ENCODE assay signal across 8 cellular contexts in the genomic region with DNA sequence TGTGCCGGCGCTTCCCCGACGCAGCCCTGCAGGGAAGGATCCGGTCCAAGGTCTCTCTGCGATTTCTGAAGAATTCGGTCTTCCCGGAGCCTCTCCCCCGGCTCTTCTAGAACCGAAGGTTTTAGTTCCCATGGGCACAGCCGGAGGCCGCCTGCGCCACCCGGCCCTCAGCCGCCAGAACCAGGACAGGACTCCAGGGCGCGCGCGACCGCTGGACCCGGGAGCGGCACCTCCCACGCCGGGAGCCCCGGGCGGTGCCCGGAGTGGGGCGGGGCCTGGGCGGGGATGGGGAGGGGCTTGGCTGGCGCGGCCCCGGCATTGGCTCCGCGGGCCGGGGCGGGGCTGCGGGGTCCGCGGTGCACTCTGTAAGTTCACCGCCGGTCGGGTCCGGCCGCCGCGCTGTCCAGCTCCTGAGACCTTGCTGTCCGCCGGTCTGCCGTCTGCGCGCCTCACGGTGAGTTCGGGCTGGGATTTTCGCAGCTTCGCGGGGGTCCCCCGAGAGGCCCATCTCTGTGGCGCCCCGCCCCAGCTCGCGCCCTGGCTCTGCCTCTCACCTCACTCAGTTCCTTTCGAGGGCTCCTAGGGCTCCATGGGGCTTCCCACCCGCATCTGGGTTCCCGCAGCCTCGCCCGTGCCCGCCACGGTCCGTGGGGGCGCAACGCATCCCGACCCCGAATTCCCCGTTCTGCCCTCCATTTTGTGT. TPM values are rescaled to one million over a fixed set of nuclear protein-coding genes. Genes with fewer than 3 reads are reported as not detected.
DNase-seq lines count a peak whose midpoint lies in the region; ATAC-seq and TF ChIP-seq lines count a peak whose summit lies in the region.

A gene with protein sequence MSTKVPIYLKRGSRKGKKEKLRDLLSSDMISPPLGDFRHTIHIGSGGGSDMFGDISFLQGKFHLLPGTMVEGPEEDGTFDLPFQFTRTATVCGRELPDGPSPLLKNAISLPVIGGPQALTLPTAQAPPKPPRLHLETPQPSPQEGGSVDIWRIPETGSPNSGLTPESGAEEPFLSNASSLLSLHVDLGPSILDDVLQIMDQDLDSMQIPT (plus strand): TSS at position 366 of the 703 bp plus-strand sequence. CDS start 6,033 bp downstream, outside the sequence.

- peak within 1 kb of the TSS; percentile 75 to 93 (median 85) for H3K27ac ChIP-seq in Peyer's patch

- H3K9me3 ChIP-seq in Peyer's patch, result no peaks in the 10 kb centered on the region

- H3K9me3 Mint-ChIP-seq in natural killer cell treated with Interleukin-12 subunit alpha and Interleukin-12 subunit beta and Interleukin-15 and Interleukin-18, amount 100 ng/mL, for 72 hours, result no peaks in the 10 kb centered on the region

- H3K4me1 ChIP-seq in Peyer's patch, result peaks cover 0 to 64% (median 8%) of the 10 kb centered on the region in 4 donors

- H3K27ac Mint-ChIP-seq in natural killer cell treated with Interleukin-12 subunit alpha and Interleukin-12 subunit beta and Interleukin-15 and Interleukin-18, amount 100 ng/mL, for 72 hours, result peak within 1 kb of the TSS in 1 of 2 donors; percentile 51

- H3K36me3 ChIP-seq in Peyer's patch, result no peaks in the 10 kb centered on the region

- peak within 1 kb of the TSS; percentile 65 for H3K4me3 Mint-ChIP-seq in natural killer cell treated with Interleukin-12 subunit alpha and Interleukin-12 subunit beta and Interleukin-15 and Interleukin-18, amount 100 ng/mL, for 72 hours

- DNase-seq in C1 segment of cervical spinal cord (lab: John Stamatoyannopoulos, UW), result peak in 13 of 14 donors; percentile 60 to 95 (median 82)
- DNase-seq in HK-2 (ENCODE audit: unreplicated experiment), result peak; percentile 80
- peak; percentile 70 to 96 (median 93) for DNase-seq in Peyer's patch
- DNase-seq in activated T-helper 9 cell treated with anti-CD3 and anti-CD28 coated beads, Interleukin-2, amount 50 U/mL, for 16 hours (ENCODE audit: low read depth), result peak; percentile 72
- DNase-seq in fibroblast of pulmonary artery (ENCODE audit: low read depth), result peak; percentile 86
- peak; percentile 84 for DNase-seq in natural killer cell treated with Interleukin-12 subunit alpha and Interleukin-12 subunit beta and Interleukin-15 and Interleukin-18, amount 100 ng/mL, for 72 hours (ENCODE audit: low spot score)
- DNase-seq in stimulated activated naive CD4-positive, alpha-beta T cell treated with Interleukin-2 at 50 U/mL for 16 hours (lab: John Stamatoyannopoulos, UW), result peak; percentile 62

- TF ChIP-seq POLR2A in Peyer's patch (IDR thresholded peaks at IDR 0.05), result peak; percentile 62 to 75

- H3K4me3 ChIP-seq in Peyer's patch (peak within 1 kb of the TSS; percentile 69 to 93 (median 76)), fibroblast of pulmonary artery (replicated peaks; ENCODE audit: low read depth, low read length) (peak within 1 kb of the TSS; percentile 95)

- peaks cover 0 to 9% of the 10 kb centered on the region in 2 donors for H3K27me3 Mint-ChIP-seq in natural killer cell treated with Interleukin-12 subunit alpha and Interleukin-12 subunit beta and Interleukin-15 and Interleukin-18, amount 100 ng/mL, for 72 hours

- H3K4me1 Mint-ChIP-seq in natural killer cell treated with Interleukin-12 subunit alpha and Interleukin-12 subunit beta and Interleukin-15 and Interleukin-18, amount 100 ng/mL, for 72 hours (ENCODE audit: low read depth in 2 of 2), result peaks cover 6% of the 10 kb centered on the region in 2 donors

- H3K36me3 Mint-ChIP-seq in natural killer cell treated with Interleukin-12 subunit alpha and Interleukin-12 subunit beta and Interleukin-15 and Interleukin-18, amount 100 ng/mL, for 72 hours, result no peaks in the 10 kb centered on the region

- no peaks in the 10 kb centered on the region for H3K27me3 ChIP-seq in Peyer's patch

- peak in 2 of 6 experiments; percentile 6 to 21 for TF ChIP-seq CTCF in Peyer's patch (IDR thresholded peaks at IDR 0.05)
- no peak for TF ChIP-seq CTCF in fibroblast of pulmonary artery (IDR thresholded peaks at IDR 0.05; ENCODE audit: low read length, missing control alignments)

- ATAC-seq in GM19351 (IDR thresholded peaks at IDR 0.05; ENCODE audit: unreplicated experiment), result peak; percentile 75
- peak; percentile 96 to 98 for ATAC-seq in natural killer cell treated with Interleukin-12 subunit alpha and Interleukin-12 subunit beta and Interleukin-15 and Interleukin-18, amount 100 ng/mL, for 72 hours

RNA-seq across cellular contexts. Expression of the gene that starts here (rescaled TPM):
- 10 to 100 TPM; 13.2 to 26.9 (median 24.7) TPM for total RNA-seq in Peyer's patch
- 1 to 10 TPM in 1 of 2 donors, not detected in 1; 1.7 TPM for total RNA-seq in natural killer cell treated with Interleukin-12 subunit alpha and Interleukin-12 subunit beta and Interleukin-15 and Interleukin-18, amount 100 ng/mL, for 72 hours

Comparison
In these comparisons a context has a peak if more than half of its experiments do, and no peak if none do; other contexts are left out.
1. Peak in every context shown above with its lines: DNase-seq, ATAC-seq, H3K4me3 ChIP-seq and H3K27ac ChIP-seq.
2. RNA of the gene that starts here (total RNA-seq): 13.2 to 26.9 TPM in Peyer's patch; 1.7 TPM in natural killer cell treated with Interleukin-12 subunit alpha and Interleukin-12 subunit beta and Interleukin-15 and Interleukin-18, amount 100 ng/mL, for 72 hours; every median in the first group is over 4 times any median in the second.